1 cellular context compared by ENCODE assay signal in the genomic region with DNA sequence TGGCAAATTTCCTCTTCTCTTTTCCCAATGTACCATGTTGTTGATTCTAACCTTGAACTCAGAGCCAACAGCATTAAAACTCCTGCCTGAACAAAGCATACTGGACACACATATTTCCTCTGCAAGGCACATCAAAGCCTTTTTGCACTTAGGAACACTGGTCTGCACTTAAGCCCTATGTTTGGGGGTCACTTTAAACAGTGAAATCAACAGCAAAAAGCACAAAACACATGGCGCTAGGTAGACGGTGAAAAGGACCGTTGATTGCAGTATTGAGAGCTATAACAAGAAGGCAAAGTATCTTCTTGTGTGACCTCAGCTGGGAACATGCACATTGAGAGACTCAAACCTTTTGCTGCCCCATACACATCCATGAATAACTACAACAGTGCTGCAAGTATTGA.
TF ChIP-seq lines count a peak whose summit lies in the region.

No MANE protein-coding gene starts in this region.

TF ChIP-seq in HepG2, 621 proteins besides CTCF, POLR2A, EP300 and RAD21 (continues in another document):
- no peak for TF ChIP-seq EEA1 (CRISPR knock-in tag; IDR thresholded peaks at IDR 0.05; ENCODE audit: borderline replicate concordance)
- TF ChIP-seq, protein P1, sequence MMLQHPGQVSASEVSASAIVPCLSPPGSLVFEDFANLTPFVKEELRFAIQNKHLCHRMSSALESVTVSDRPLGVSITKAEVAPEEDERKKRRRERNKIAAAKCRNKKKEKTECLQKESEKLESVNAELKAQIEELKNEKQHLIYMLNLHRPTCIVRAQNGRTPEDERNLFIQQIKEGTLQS (CRISPR knock-in tag; IDR thresholded peaks at IDR 0.05), result no peak
- no peak for TF ChIP-seq HOXA7 (CRISPR knock-in tag; IDR thresholded peaks at IDR 0.05)
- TF ChIP-seq, protein P2, sequence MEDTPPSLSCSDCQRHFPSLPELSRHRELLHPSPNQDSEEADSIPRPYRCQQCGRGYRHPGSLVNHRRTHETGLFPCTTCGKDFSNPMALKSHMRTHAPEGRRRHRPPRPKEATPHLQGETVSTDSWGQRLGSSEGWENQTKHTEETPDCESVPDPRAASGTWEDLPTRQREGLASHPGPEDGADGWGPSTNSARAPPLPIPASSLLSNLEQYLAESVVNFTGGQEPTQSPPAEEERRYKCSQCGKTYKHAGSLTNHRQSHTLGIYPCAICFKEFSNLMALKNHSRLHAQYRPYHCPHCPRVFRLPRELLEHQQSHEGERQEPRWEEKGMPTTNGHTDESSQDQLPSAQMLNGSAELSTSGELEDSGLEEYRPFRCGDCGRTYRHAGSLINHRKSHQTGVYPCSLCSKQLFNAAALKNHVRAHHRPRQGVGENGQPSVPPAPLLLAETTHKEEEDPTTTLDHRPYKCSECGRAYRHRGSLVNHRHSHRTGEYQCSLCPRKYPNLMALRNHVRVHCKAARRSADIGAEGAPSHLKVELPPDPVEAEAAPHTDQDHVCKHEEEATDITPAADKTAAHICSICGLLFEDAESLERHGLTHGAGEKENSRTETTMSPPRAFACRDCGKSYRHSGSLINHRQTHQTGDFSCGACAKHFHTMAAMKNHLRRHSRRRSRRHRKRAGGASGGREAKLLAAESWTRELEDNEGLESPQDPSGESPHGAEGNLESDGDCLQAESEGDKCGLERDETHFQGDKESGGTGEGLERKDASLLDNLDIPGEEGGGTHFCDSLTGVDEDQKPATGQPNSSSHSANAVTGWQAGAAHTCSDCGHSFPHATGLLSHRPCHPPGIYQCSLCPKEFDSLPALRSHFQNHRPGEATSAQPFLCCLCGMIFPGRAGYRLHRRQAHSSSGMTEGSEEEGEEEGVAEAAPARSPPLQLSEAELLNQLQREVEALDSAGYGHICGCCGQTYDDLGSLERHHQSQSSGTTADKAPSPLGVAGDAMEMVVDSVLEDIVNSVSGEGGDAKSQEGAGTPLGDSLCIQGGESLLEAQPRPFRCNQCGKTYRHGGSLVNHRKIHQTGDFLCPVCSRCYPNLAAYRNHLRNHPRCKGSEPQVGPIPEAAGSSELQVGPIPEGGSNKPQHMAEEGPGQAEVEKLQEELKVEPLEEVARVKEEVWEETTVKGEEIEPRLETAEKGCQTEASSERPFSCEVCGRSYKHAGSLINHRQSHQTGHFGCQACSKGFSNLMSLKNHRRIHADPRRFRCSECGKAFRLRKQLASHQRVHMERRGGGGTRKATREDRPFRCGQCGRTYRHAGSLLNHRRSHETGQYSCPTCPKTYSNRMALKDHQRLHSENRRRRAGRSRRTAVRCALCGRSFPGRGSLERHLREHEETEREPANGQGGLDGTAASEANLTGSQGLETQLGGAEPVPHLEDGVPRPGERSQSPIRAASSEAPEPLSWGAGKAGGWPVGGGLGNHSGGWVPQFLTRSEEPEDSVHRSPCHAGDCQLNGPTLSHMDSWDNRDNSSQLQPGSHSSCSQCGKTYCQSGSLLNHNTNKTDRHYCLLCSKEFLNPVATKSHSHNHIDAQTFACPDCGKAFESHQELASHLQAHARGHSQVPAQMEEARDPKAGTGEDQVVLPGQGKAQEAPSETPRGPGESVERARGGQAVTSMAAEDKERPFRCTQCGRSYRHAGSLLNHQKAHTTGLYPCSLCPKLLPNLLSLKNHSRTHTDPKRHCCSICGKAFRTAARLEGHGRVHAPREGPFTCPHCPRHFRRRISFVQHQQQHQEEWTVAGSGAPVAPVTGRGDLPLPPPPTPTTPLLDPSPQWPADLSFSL (CRISPR knock-in tag; IDR thresholded peaks at IDR 0.05), result peak; percentile 91
- TF ChIP-seq ZNF572 (CRISPR knock-in tag; IDR thresholded peaks at IDR 0.05), result no peak
- TF ChIP-seq KDM1A (CRISPR knock-in tag; IDR thresholded peaks at IDR 0.05), result no peak; the same call in 1 of the 2 replicates
- no peak for TF ChIP-seq KDM2A (CRISPR knock-in tag; IDR thresholded peaks at IDR 0.05; ENCODE audit: borderline replicate concordance, low read depth)
- no peak for TF ChIP-seq PLRG1 (conservative IDR thresholded peaks at IDR 0.05)
- TF ChIP-seq, protein P3, sequence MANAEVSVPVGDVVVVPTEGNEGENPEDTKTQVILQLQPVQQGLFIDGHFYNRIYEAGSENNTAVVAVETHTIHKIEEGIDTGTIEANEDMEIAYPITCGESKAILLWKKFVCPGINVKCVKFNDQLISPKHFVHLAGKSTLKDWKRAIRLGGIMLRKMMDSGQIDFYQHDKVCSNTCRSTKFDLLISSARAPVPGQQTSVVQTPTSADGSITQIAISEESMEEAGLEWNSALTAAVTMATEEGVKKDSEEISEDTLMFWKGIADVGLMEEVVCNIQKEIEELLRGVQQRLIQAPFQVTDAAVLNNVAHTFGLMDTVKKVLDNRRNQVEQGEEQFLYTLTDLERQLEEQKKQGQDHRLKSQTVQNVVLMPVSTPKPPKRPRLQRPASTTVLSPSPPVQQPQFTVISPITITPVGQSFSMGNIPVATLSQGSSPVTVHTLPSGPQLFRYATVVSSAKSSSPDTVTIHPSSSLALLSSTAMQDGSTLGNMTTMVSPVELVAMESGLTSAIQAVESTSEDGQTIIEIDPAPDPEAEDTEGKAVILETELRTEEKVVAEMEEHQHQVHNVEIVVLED (CRISPR knock-in tag; IDR thresholded peaks at IDR 0.05; ENCODE audit: borderline replicate concordance), result no peak
- TF ChIP-seq ZNF138 (CRISPR knock-in tag; IDR thresholded peaks at IDR 0.05; ENCODE audit: low read depth), result no peak
- peak; percentile 45; the same call in 1 of the 2 replicates for TF ChIP-seq ZNF629 (CRISPR knock-in tag; conservative IDR thresholded peaks at IDR 0.05)
- TF ChIP-seq, protein P4, sequence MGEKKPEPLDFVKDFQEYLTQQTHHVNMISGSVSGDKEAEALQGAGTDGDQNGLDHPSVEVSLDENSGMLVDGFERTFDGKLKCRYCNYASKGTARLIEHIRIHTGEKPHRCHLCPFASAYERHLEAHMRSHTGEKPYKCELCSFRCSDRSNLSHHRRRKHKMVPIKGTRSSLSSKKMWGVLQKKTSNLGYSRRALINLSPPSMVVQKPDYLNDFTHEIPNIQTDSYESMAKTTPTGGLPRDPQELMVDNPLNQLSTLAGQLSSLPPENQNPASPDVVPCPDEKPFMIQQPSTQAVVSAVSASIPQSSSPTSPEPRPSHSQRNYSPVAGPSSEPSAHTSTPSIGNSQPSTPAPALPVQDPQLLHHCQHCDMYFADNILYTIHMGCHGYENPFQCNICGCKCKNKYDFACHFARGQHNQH (CRISPR knock-in tag; IDR thresholded peaks at IDR 0.05), result peak; percentile 85
- no peak for TF ChIP-seq ZNF329 (CRISPR knock-in tag; IDR thresholded peaks at IDR 0.05; ENCODE audit: low read depth)
- no peak for TF ChIP-seq ADNP (CRISPR knock-in tag; IDR thresholded peaks at IDR 0.05)
- no peak for TF ChIP-seq GZF1 (CRISPR knock-in tag; IDR thresholded peaks at IDR 0.05)
- TF ChIP-seq MED13 (CRISPR knock-in tag; IDR thresholded peaks at IDR 0.05), result no peak
- no peak for TF ChIP-seq ZNF737 (CRISPR knock-in tag; IDR thresholded peaks at IDR 0.05; ENCODE audit: borderline replicate concordance)
- TF ChIP-seq, protein P5, sequence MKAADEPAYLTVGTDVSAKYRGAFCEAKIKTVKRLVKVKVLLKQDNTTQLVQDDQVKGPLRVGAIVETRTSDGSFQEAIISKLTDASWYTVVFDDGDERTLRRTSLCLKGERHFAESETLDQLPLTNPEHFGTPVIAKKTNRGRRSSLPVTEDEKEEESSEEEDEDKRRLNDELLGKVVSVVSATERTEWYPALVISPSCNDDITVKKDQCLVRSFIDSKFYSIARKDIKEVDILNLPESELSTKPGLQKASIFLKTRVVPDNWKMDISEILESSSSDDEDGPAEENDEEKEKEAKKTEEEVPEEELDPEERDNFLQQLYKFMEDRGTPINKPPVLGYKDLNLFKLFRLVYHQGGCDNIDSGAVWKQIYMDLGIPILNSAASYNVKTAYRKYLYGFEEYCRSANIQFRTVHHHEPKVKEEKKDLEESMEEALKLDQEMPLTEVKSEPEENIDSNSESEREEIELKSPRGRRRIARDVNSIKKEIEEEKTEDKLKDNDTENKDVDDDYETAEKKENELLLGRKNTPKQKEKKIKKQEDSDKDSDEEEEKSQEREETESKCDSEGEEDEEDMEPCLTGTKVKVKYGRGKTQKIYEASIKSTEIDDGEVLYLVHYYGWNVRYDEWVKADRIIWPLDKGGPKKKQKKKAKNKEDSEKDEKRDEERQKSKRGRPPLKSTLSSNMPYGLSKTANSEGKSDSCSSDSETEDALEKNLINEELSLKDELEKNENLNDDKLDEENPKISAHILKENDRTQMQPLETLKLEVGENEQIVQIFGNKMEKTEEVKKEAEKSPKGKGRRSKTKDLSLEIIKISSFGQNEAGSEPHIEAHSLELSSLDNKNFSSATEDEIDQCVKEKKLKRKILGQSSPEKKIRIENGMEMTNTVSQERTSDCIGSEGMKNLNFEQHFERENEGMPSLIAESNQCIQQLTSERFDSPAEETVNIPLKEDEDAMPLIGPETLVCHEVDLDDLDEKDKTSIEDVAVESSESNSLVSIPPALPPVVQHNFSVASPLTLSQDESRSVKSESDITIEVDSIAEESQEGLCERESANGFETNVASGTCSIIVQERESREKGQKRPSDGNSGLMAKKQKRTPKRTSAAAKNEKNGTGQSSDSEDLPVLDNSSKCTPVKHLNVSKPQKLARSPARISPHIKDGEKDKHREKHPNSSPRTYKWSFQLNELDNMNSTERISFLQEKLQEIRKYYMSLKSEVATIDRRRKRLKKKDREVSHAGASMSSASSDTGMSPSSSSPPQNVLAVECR (CRISPR knock-in tag; IDR thresholded peaks at IDR 0.05; ENCODE audit: borderline replicate concordance), result peak; percentile 42; the same call in 1 of the 2 replicates
- TF ChIP-seq, protein P6, sequence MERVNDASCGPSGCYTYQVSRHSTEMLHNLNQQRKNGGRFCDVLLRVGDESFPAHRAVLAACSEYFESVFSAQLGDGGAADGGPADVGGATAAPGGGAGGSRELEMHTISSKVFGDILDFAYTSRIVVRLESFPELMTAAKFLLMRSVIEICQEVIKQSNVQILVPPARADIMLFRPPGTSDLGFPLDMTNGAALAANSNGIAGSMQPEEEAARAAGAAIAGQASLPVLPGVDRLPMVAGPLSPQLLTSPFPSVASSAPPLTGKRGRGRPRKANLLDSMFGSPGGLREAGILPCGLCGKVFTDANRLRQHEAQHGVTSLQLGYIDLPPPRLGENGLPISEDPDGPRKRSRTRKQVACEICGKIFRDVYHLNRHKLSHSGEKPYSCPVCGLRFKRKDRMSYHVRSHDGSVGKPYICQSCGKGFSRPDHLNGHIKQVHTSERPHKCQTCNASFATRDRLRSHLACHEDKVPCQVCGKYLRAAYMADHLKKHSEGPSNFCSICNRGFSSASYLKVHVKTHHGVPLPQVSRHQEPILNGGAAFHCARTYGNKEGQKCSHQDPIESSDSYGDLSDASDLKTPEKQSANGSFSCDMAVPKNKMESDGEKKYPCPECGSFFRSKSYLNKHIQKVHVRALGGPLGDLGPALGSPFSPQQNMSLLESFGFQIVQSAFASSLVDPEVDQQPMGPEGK (CRISPR knock-in tag; IDR thresholded peaks at IDR 0.05), result peak; percentile 85
- TF ChIP-seq, protein P7, sequence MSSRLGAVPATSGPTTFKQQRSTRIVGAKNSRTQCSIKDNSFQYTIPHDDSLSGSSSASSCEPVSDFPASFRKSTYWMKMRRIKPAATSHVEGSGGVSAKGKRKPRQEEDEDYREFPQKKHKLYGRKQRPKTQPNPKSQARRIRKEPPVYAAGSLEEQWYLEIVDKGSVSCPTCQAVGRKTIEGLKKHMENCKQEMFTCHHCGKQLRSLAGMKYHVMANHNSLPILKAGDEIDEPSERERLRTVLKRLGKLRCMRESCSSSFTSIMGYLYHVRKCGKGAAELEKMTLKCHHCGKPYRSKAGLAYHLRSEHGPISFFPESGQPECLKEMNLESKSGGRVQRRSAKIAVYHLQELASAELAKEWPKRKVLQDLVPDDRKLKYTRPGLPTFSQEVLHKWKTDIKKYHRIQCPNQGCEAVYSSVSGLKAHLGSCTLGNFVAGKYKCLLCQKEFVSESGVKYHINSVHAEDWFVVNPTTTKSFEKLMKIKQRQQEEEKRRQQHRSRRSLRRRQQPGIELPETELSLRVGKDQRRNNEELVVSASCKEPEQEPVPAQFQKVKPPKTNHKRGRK (CRISPR knock-in tag; IDR thresholded peaks at IDR 0.05), result no peak
- no peak for TF ChIP-seq U2AF2 (IDR thresholded peaks at IDR 0.05; ENCODE audit: low read depth, low read length)
- no peak for TF ChIP-seq MXD4 (CRISPR knock-in tag; IDR thresholded peaks at IDR 0.05)
- TF ChIP-seq, protein P8, sequence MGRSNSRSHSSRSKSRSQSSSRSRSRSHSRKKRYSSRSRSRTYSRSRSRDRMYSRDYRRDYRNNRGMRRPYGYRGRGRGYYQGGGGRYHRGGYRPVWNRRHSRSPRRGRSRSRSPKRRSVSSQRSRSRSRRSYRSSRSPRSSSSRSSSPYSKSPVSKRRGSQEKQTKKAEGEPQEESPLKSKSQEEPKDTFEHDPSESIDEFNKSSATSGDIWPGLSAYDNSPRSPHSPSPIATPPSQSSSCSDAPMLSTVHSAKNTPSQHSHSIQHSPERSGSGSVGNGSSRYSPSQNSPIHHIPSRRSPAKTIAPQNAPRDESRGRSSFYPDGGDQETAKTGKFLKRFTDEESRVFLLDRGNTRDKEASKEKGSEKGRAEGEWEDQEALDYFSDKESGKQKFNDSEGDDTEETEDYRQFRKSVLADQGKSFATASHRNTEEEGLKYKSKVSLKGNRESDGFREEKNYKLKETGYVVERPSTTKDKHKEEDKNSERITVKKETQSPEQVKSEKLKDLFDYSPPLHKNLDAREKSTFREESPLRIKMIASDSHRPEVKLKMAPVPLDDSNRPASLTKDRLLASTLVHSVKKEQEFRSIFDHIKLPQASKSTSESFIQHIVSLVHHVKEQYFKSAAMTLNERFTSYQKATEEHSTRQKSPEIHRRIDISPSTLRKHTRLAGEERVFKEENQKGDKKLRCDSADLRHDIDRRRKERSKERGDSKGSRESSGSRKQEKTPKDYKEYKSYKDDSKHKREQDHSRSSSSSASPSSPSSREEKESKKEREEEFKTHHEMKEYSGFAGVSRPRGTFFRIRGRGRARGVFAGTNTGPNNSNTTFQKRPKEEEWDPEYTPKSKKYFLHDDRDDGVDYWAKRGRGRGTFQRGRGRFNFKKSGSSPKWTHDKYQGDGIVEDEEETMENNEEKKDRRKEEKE (IDR thresholded peaks at IDR 0.05), result no peak
- peak; percentile 95; the same call in 1 of the 2 replicates for TF ChIP-seq TARDBP (CRISPR knock-in tag; IDR thresholded peaks at IDR 0.05)
- TF ChIP-seq CCDC6 (CRISPR knock-in tag; IDR thresholded peaks at IDR 0.05), result no peak
- TF ChIP-seq ZNF264 (CRISPR knock-in tag; IDR thresholded peaks at IDR 0.05), result peak; percentile 85; the same call in 1 of the 2 replicates
- TF ChIP-seq SMAD3 (CRISPR knock-in tag; IDR thresholded peaks at IDR 0.05), result peak; percentile 26; the same call in 1 of the 2 replicates
- TF ChIP-seq ZNF839 (CRISPR knock-in tag; IDR thresholded peaks at IDR 0.05; ENCODE audit: borderline replicate concordance), result no peak
- peak; percentile 94 for TF ChIP-seq POGZ (CRISPR knock-in tag; IDR thresholded peaks at IDR 0.05)
- no peak for TF ChIP-seq ZNF724P (CRISPR knock-in tag; IDR thresholded peaks at IDR 0.05; ENCODE audit: borderline replicate concordance)
